ENCODE assay signal across 16 cellular contexts in genomic region chr2:237159006-237159897, GRCh38.
A peak's percentile ranks its signal among the peaks of the same experiment; 100 is the strongest.
DNase-seq lines count a peak whose midpoint lies in the region; ATAC-seq and TF ChIP-seq lines count a peak whose summit lies in the region.
"Had no signal": no experiment of that assay in that cellular context is flagged by ENCODE, and none has a peak within 500 bp of the region (broad histone marks: within the 10 kb centered on the region; RNA-seq: fewer than 3 reads in every experiment).

No MANE protein-coding gene starts in this region.

- CTCF ChIA-PET in OCI-LY7 (lab: Charles Lee; ENCODE audit: unreplicated experiment) = interaction anchor here (0.5 to 0.6 kb wide), 2 partner anchors 504 to 913 kb away, joined by 3 to 4 read pairs; no protein-coding TSS in a partner anchor

- ATAC-seq in Right ventricle myocardium superior (ENCODE audit: poor library complexity) (no peak), left cardiac atrium (no peak)

- no peaks in the 10 kb centered on the region for H4K20me1 ChIP-seq in OCI-LY7 (ENCODE audit: insufficient read depth, low read length)

- H3K27me3 ChIP-seq in uterus = no peaks in the 10 kb centered on the region
- H3K27me3 ChIP-seq: testis had no signal

- POLR2A ChIA-PET in OCI-LY7 (lab: Charles Lee) = interaction anchor here (0.6 to 1.7 kb wide), 8 partner anchors 10 to 383 kb away, joined by 3 to 5 read pairs (median 3); no protein-coding TSS in a partner anchor

- H3K4me2 ChIP-seq in OCI-LY7 (ENCODE audit: low read length) = peak overlapping the region; percentile 14; the same call in 1 of the 2 replicates
- H3K4me2 ChIP-seq: smooth muscle cell had no signal

- intact Hi-C loops in Right ventricle myocardium superior (cut with DNase I) = loop anchor here (5.0 kb wide), 1 partner anchor 253 kb away; the partner anchor contains the start of gene COL6A3
- intact Hi-C loops in left cardiac atrium (cut with DNase I) = no loop called here
- intact Hi-C loops in OCI-LY7 (cut with micrococcal nuclease; ENCODE audit: unreplicated experiment) = loop anchor here (2.0 to 10.0 kb wide), 4 partner anchors 40 to 612 kb away; no protein-coding TSS in a partner anchor
- intact Hi-C loops in uterus (cut with DNase I; ENCODE audit: low total_unique reads) = no loop called here
- intact Hi-C loops in posterior cingulate gyrus (cut with DNase I) = loop anchor here (10.0 kb wide), 1 partner anchor 316 kb away; no protein-coding TSS in a partner anchor

- H3K9me3 Mint-ChIP-seq in type B pancreatic cell = peaks cover 4% of the 10 kb centered on the region
- H3K9me3 Mint-ChIP-seq: activated naive CD4-positive, alpha-beta T cell treated with anti-CD3 and anti-CD28 coated beads, Interleukin-2, amount 50 U/mL, for 24 hours had no signal

- TSS peak; percentile 94 for BruUV-seq in OCI-LY7 (replicated peaks; lab: Mats Ljungman, UMichigan)

- H3K9me3 ChIP-seq in OCI-LY7 (ENCODE audit: low read length) (no peaks in the 10 kb centered on the region), uterus (no peaks in the 10 kb centered on the region)
- H3K9me3 ChIP-seq: neutrophil, testis had no signal

- DNase-seq in Right ventricle myocardium superior (peak; percentile 63), left cardiac atrium (no peak), OCI-LY7 (ENCODE audit: low spot score) (peak; percentile 41), fibroblast of mammary gland (ENCODE audit: low read depth) (peak; percentile 91), uterus (no peak), type B pancreatic cell (ENCODE audit: extremely low spot score, unreplicated experiment) (no peak), DMS 273 treated with DMSO at 0.1 percent for 48 hours (lab: John Stamatoyannopoulos, UW) (no peak), posterior cingulate gyrus (no peak)
- DNase-seq: DMS153, NCI-H524 treated with DMSO at 0.1 percent for 48 hours, RPMI8226, T1000, testis had no signal

- H3K27me3 Mint-ChIP-seq in type B pancreatic cell = peaks cover 5% of the 10 kb centered on the region
- H3K27me3 Mint-ChIP-seq: activated naive CD4-positive, alpha-beta T cell treated with anti-CD3 and anti-CD28 coated beads, Interleukin-2, amount 50 U/mL, for 24 hours had no signal

- no peaks in the 10 kb centered on the region for H3K79me2 ChIP-seq in OCI-LY7 (ENCODE audit: insufficient read depth, low read depth, low read length)

- peak overlapping the region; percentile 40 for H3K27ac ChIP-seq in OCI-LY7 (ENCODE audit: low read depth, low read length, poor library complexity, severe bottlenecking)
- H3K27ac ChIP-seq in uterus = peak overlapping the region; percentile 79 to 88
- H3K27ac ChIP-seq: neutrophil had no signal

- no peak for TF ChIP-seq POLR2A in uterus (IDR thresholded peaks at IDR 0.05)

- peaks cover 26% of the 10 kb centered on the region for H3K4me1 Mint-ChIP-seq in type B pancreatic cell (ENCODE audit: unreplicated experiment)

- H3K36me3 ChIP-seq in OCI-LY7 (ENCODE audit: insufficient read depth, low read length) = no peaks in the 10 kb centered on the region
- no peaks in the 10 kb centered on the region for H3K36me3 ChIP-seq in uterus
- H3K36me3 ChIP-seq: neutrophil had no signal

- H3K4me3 ChIP-seq in OCI-LY7 (ENCODE audit: low read depth, low read length, poor library complexity, severe bottlenecking) (peak overlapping the region; percentile 6), fibroblast of mammary gland (ENCODE audit: control insufficient read depth, low read depth, low read length) (no peak overlapping the region), uterus (no peak overlapping the region)
- H3K4me3 ChIP-seq: smooth muscle cell, testis had no signal

- H3K4me3 Mint-ChIP-seq in type B pancreatic cell = no peak overlapping the region
- H3K4me3 Mint-ChIP-seq: activated naive CD4-positive, alpha-beta T cell treated with anti-CD3 and anti-CD28 coated beads, Interleukin-2, amount 50 U/mL, for 24 hours had no signal

- H3K4me1 ChIP-seq in OCI-LY7 (ENCODE audit: insufficient read depth, low read length, poor library complexity, severe bottlenecking) (peaks cover 77% of the 10 kb centered on the region), uterus (peaks cover 0 to 6% of the 10 kb centered on the region in 2 donors)

- TF ChIP-seq CTCF in OCI-LY7 (conservative IDR thresholded peaks at IDR 0.05; ENCODE audit: low read length) = no peak
- TF ChIP-seq CTCF in fibroblast of mammary gland (conservative IDR thresholded peaks at IDR 0.05; ENCODE audit: control insufficient read depth, insufficient read depth, low read depth, low read length) = no peak
- no peak for TF ChIP-seq CTCF in uterus (IDR thresholded peaks at IDR 0.05)
- no peak for TF ChIP-seq CTCF in type B pancreatic cell (conservative IDR thresholded peaks at IDR 0.05)

- no peak overlapping the region for H3K27ac Mint-ChIP-seq in type B pancreatic cell
- H3K27ac Mint-ChIP-seq: activated naive CD4-positive, alpha-beta T cell treated with anti-CD3 and anti-CD28 coated beads, Interleukin-2, amount 50 U/mL, for 24 hours had no signal

- peak overlapping the region; percentile 54; the same call in 1 of the 2 replicates for H2AFZ ChIP-seq in OCI-LY7 (ENCODE audit: low read length)

- H3K36me3 Mint-ChIP-seq in type B pancreatic cell = peaks cover 4% of the 10 kb centered on the region
- H3K36me3 Mint-ChIP-seq: activated naive CD4-positive, alpha-beta T cell treated with anti-CD3 and anti-CD28 coated beads, Interleukin-2, amount 50 U/mL, for 24 hours had no signal

- H3K9me2 ChIP-seq in OCI-LY7 (ENCODE audit: insufficient read depth, low read length) = no peaks in the 10 kb centered on the region

Comparison
In these comparisons a context has a peak if more than half of its experiments do, and no peak if none do; other contexts are left out.
1. DNase-seq: peak in Right ventricle myocardium superior (single experiment), OCI-LY7 (single experiment) and fibroblast of mammary gland (single experiment); none in left cardiac atrium (single experiment), uterus (0 of 2), type B pancreatic cell (single experiment), DMS 273 treated with DMSO at 0.1 percent for 48 hours (single experiment) and posterior cingulate gyrus (0 of 10).
2. intact Hi-C loops: an anchor here in Right ventricle myocardium superior (5.0 kb wide), OCI-LY7 (2.0 to 10.0 kb wide) and posterior cingulate gyrus (10.0 kb wide); none called in left cardiac atrium and uterus.